Comparison of ENCODE assay signal across 24 cellular contexts in the genomic region with DNA sequence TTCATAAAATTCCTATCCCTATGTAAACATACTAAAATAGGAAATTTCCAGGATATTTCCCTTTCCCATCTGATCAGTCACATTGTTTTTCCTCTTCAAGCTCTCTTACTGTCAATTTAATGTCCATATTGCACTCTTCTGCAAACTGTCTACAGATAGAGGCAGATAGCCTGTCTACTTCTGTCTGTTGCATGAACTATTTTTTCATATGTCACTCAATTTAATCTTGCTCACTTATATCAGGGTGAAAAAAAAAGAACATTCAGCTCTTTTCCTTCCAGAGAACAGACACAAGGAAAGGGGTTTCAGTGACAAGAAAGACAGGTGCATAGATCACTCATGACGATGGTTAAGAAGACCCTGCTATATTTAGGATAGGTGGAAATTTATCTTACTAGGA.
"Had no signal": no experiment of that assay in that cellular context is flagged by ENCODE, and none has a peak within 500 bp of the region (broad histone marks: within the 10 kb centered on the region; RNA-seq: fewer than 3 reads in every experiment).

No MANE protein-coding gene starts in this region.

- DNase-seq: stimulated activated CD4-positive, alpha-beta T cell treated with anti-CD3 and anti-CD28 coated beads, Interleukin-2, amount 100 ng/mL, for 48 hours; stimulated activated CD4-positive, alpha-beta T cell treated with anti-CD3 and anti-CD28 coated beads, Interleukin-4, amount 100 ng/mL, for 1 hour; stimulated activated CD4-positive, alpha-beta T cell treated with anti-CD3 and anti-CD28 coated beads, Interleukin-4, amount 100 ng/mL, for 24 hours; stimulated activated CD4-positive, alpha-beta T cell treated with anti-CD3 and anti-CD28 coated beads, Interleukin-4, amount 100 ng/mL, for 4 hours; stimulated activated CD8-positive, alpha-beta memory T cell treated with anti-CD3 and anti-CD28 coated beads, Interleukin-4, amount 100 ng/mL, for 48 hours; stimulated activated naive B cell treated with anti-CD40 and anti-IgM and Interleukin-4, amounts not matched to agents 10 μg/mL and 1 μg/mL and 100 μg/mL, for 72 hours; stimulated activated naive CD4-positive, alpha-beta T cell; stimulated activated naive CD4-positive, alpha-beta T cell treated with Interleukin-2 at 50 U/mL for 16 hours; stimulated activated naive CD8-positive, alpha-beta T cell treated with anti-CD3 and anti-CD28 coated beads, Interleukin-15, amount 100 ng/mL, for 72 hours; stimulated activated naive CD8-positive, alpha-beta T cell treated with anti-CD3 and anti-CD28 coated beads, Interleukin-15, Interleukin-2, amounts not matched to agents 100 U/mL and 50 U/mL, for 24 hours; stomach; substantia nigra; testis; thyroid gland; tibial artery; transverse colon; trophoblast cell; upper lobe of left lung; upper lobe of right lung; uterus had no signal

- H3K27me3 ChIP-seq: stomach, suprapubic skin, testis, thyroid gland, tibial artery, tibial nerve, transverse colon, upper lobe of left lung, upper lobe of right lung, uterus, vagina had no signal

- H3K9me3 ChIP-seq: stomach, testis, thoracic aorta, thyroid gland, tibial artery, tibial nerve, transverse colon, upper lobe of left lung, upper lobe of right lung, uterus, vagina had no signal

- H3K36me3 ChIP-seq: stomach, suprapubic skin, thoracic aorta, thyroid gland, tibial artery, tibial nerve, transverse colon, upper lobe of left lung, upper lobe of right lung, uterus, vagina had no signal

- H3K4me3 ChIP-seq: stomach, suprapubic skin, testis, thoracic aorta, thyroid gland, tibial artery, tibial nerve, transverse colon, upper lobe of left lung, upper lobe of right lung, uterus, vagina had no signal

- H3K27ac ChIP-seq: stomach, suprapubic skin, testis, thoracic aorta, thyroid gland, tibial artery, tibial nerve, transverse colon, upper lobe of left lung, upper lobe of right lung, uterus, vagina had no signal
